18 cellular contexts compared by ENCODE assay signal in genomic region chr3:170301404-170301803, GRCh38. TPM values are rescaled to one million over a fixed set of nuclear protein-coding genes. Genes with fewer than 3 reads are reported as not detected.
DNase-seq lines count a peak whose midpoint lies in the region; ATAC-seq, FAIRE-seq and TF ChIP-seq lines count a peak whose summit lies in the region.
"Had no signal": no experiment of that assay in that cellular context is flagged by ENCODE, and none has a peak within 500 bp of the region (broad histone marks: within the 10 kb centered on the region; RNA-seq: fewer than 3 reads in every experiment).

No MANE protein-coding gene starts in this region.

- no peaks in the 10 kb centered on the region for H3K79me2 ChIP-seq in fibroblast of lung (ENCODE audit: control insufficient read depth, insufficient read depth, low read length)

- ATAC-seq in GM19328 (IDR thresholded peaks at IDR 0.05; ENCODE audit: unreplicated experiment), result no peak

- H3K9me3 ChIP-seq in fibroblast of lung (ENCODE audit: control insufficient read depth, insufficient read depth, low read depth, low read length) (no peaks in the 10 kb centered on the region), kidney (ENCODE audit: control insufficient read depth in 1 of 2, low read length in 2 of 2) (no peaks in the 10 kb centered on the region)
- H3K9me3 ChIP-seq: BLaER1, sigmoid colon, stomach had no signal

- no peaks in the 10 kb centered on the region for H3K9me3 Mint-ChIP-seq in activated T-helper 1 cell treated with anti-CD3 and anti-CD28 coated beads, Interleukin-12 subunit alpha, Interleukin-12 subunit beta, Interleukin-2, Interleukin-4 antibody, amounts not matched to agents 30 ng/mL and 10 ng/mL and 1 ng/mL, durations not matched to agents 14 hours and 24 hours and 36 hours
- H3K9me3 Mint-ChIP-seq: dendritic cell treated with granulocyte-macrophage colony-stimulating factor and Interleukin-4, amounts not matched to agents 40 ng/mL and 50 ng/mL, for 4 days; nephron had no signal

- H3K4me3 Mint-ChIP-seq in activated T-helper 1 cell treated with anti-CD3 and anti-CD28 coated beads, Interleukin-12 subunit alpha, Interleukin-12 subunit beta, Interleukin-2, Interleukin-4 antibody, amounts not matched to agents 30 ng/mL and 10 ng/mL and 1 ng/mL, durations not matched to agents 14 hours and 24 hours and 36 hours, result no peak overlapping the region
- H3K4me3 Mint-ChIP-seq: dendritic cell treated with granulocyte-macrophage colony-stimulating factor and Interleukin-4, amounts not matched to agents 40 ng/mL and 50 ng/mL, for 4 days; nephron had no signal

- H3K27ac Mint-ChIP-seq in activated T-helper 1 cell treated with anti-CD3 and anti-CD28 coated beads, Interleukin-12 subunit alpha, Interleukin-12 subunit beta, Interleukin-2, Interleukin-4 antibody, amounts not matched to agents 30 ng/mL and 10 ng/mL and 1 ng/mL, durations not matched to agents 14 hours and 24 hours and 36 hours, result no peak overlapping the region
- H3K27ac Mint-ChIP-seq: dendritic cell treated with granulocyte-macrophage colony-stimulating factor and Interleukin-4, amounts not matched to agents 40 ng/mL and 50 ng/mL, for 4 days; nephron had no signal

- H3K4me1 ChIP-seq in fibroblast of lung (ENCODE audit: control insufficient read depth, extremely low read depth, insufficient read depth, low read length) (no peaks in the 10 kb centered on the region), kidney (ENCODE audit: control insufficient read depth in 1 of 2, insufficient read depth in 1 of 2, low read depth in 1 of 2, low read length in 2 of 2) (no peaks in the 10 kb centered on the region)
- H3K4me1 ChIP-seq: BLaER1, sigmoid colon had no signal

- H3K4me3 ChIP-seq in fibroblast of lung (replicated peaks in 1 of 4; ENCODE audit: control extremely low read depth in 1 of 4, insufficient read depth in 1 of 4, low read depth in 3 of 4, low read length in 4 of 4) (no peak overlapping the region), kidney (ENCODE audit: low read length in 2 of 2) (no peak overlapping the region)
- H3K4me3 ChIP-seq: BLaER1, sigmoid colon, SK-N-MC, stomach had no signal

- no peaks in the 10 kb centered on the region for H3K27me3 Mint-ChIP-seq in activated T-helper 1 cell treated with anti-CD3 and anti-CD28 coated beads, Interleukin-12 subunit alpha, Interleukin-12 subunit beta, Interleukin-2, Interleukin-4 antibody, amounts not matched to agents 30 ng/mL and 10 ng/mL and 1 ng/mL, durations not matched to agents 14 hours and 24 hours and 36 hours (ENCODE audit: insufficient read depth)
- H3K27me3 Mint-ChIP-seq: dendritic cell treated with granulocyte-macrophage colony-stimulating factor and Interleukin-4, amounts not matched to agents 40 ng/mL and 50 ng/mL, for 4 days had no signal

- intact Hi-C loops in kidney (cut with DNase I), result no loop called here
- intact Hi-C loops in activated T-helper 1 cell treated with anti-CD3 and anti-CD28 coated beads, Interleukin-12 subunit alpha, Interleukin-12 subunit beta, Interleukin-2, Interleukin-4 antibody, amounts not matched to agents 30 ng/mL and 10 ng/mL and 1 ng/mL, durations not matched to agents 14 hours and 24 hours and 36 hours (cut with micrococcal nuclease), result no loop called here

- H3K9ac ChIP-seq in fibroblast of lung (ENCODE audit: insufficient read depth, low read length) (no peak overlapping the region), kidney (ENCODE audit: low read length in 2 of 2) (no peak overlapping the region)
- H3K9ac ChIP-seq: BLaER1 had no signal

- H3K36me3 Mint-ChIP-seq in activated T-helper 1 cell treated with anti-CD3 and anti-CD28 coated beads, Interleukin-12 subunit alpha, Interleukin-12 subunit beta, Interleukin-2, Interleukin-4 antibody, amounts not matched to agents 30 ng/mL and 10 ng/mL and 1 ng/mL, durations not matched to agents 14 hours and 24 hours and 36 hours (ENCODE audit: low read depth), result peaks cover 2% of the 10 kb centered on the region

- H3K27me3 ChIP-seq in fibroblast of lung (ENCODE audit: control insufficient read depth, insufficient read depth, low read length), result no peaks in the 10 kb centered on the region
- H3K27me3 ChIP-seq: BLaER1, sigmoid colon, stomach had no signal

- H3K4me2 ChIP-seq in fibroblast of lung (ENCODE audit: extremely low read depth, insufficient read depth, low read length), result no peak overlapping the region
- H3K4me2 ChIP-seq: BLaER1 had no signal

- H3K27ac ChIP-seq in fibroblast of lung (ENCODE audit: insufficient read depth, low read length), result no peak overlapping the region
- H3K27ac ChIP-seq in kidney (ENCODE audit: low read depth in 2 of 2, low read length in 2 of 2), result no peak overlapping the region
- H3K27ac ChIP-seq: BLaER1, sigmoid colon, SK-N-MC, VCaP had no signal

- H3K4me1 Mint-ChIP-seq in activated T-helper 1 cell treated with anti-CD3 and anti-CD28 coated beads, Interleukin-12 subunit alpha, Interleukin-12 subunit beta, Interleukin-2, Interleukin-4 antibody, amounts not matched to agents 30 ng/mL and 10 ng/mL and 1 ng/mL, durations not matched to agents 14 hours and 24 hours and 36 hours (ENCODE audit: low read depth), result no peaks in the 10 kb centered on the region
- H3K4me1 Mint-ChIP-seq: nephron had no signal

- FAIRE-seq in kidney (lab: Jason Lieb, UNC), result no peak

- no peak overlapping the region for H2AFZ ChIP-seq in fibroblast of lung (ENCODE audit: low read length)

- no peak for TF ChIP-seq CTCF in fibroblast of lung (conservative IDR thresholded peaks at IDR 0.05 in 1 of 2, IDR thresholded peaks at IDR 0.05 in 1 of 2; ENCODE audit: low read depth in 1 of 2, low read length in 2 of 2)
- no peak for TF ChIP-seq CTCF in kidney (IDR thresholded peaks at IDR 0.05; ENCODE audit: borderline replicate concordance, extremely low read depth, insufficient read depth)

- H4K20me1 ChIP-seq in fibroblast of lung (ENCODE audit: control insufficient read depth, extremely low read depth, insufficient read depth, low read length), result no peaks in the 10 kb centered on the region
- H4K20me1 ChIP-seq: BLaER1 had no signal

- peak; percentile 61 for DNase-seq in AG20443 (ENCODE audit: low spot score)
- peak; percentile 43 for DNase-seq in LHCN-M2 (ENCODE audit: low read depth)
- DNase-seq in RPMI8226, result peak; percentile 40
- peak; percentile 26 to 62 for DNase-seq in fibroblast of lung (ENCODE audit: low read depth in 2 of 2)
- no peak for DNase-seq in kidney
- no peak for DNase-seq in activated T-helper 1 cell treated with anti-CD3 and anti-CD28 coated beads, Interleukin-12 subunit alpha, Interleukin-12 subunit beta, Interleukin-2, Interleukin-4 antibody, amounts not matched to agents 30 ng/mL and 10 ng/mL and 1 ng/mL, durations not matched to agents 14 hours and 24 hours and 36 hours (ENCODE audit: low spot score)
- DNase-seq in iPS-NIHi7 (ENCODE audit: extremely low spot score), result no peak
- DNase-seq: activated CD8-positive, alpha-beta memory T cell treated with anti-CD3 and anti-CD28 coated beads, Interleukin-2, amount 50 U/mL, for 48 hours; H7; NCI-H526 treated with DMSO at 0.1 percent for 48 hours; sigmoid colon; stomach had no signal

- peaks cover 3% of the 10 kb centered on the region for H3K36me3 ChIP-seq in fibroblast of lung (ENCODE audit: control insufficient read depth, insufficient read depth, low read length)
- H3K36me3 ChIP-seq in kidney (ENCODE audit: control insufficient read depth in 1 of 2, insufficient read depth in 2 of 2, low read length in 2 of 2), result peaks cover 4 to 11% of the 10 kb centered on the region in 2 donors

RNA-seq across cellular contexts. Expression of gene SKIL, which starts 56.1 kb away (rescaled TPM):
- total RNA-seq in LHCN-M2 (2014; rRNA removed), result 29.0 and 29.6 TPM in 2 replicates
- 10.8 TPM for polyA plus RNA-seq in LHCN-M2 (2012)
- total RNA-seq in fibroblast of lung, result 33.4 and 53.2 TPM in 2 replicates
- polyA plus RNA-seq in fibroblast of lung, result 11.1 and 15.3 TPM in 2 replicates
- polyA plus RNA-seq in fibroblast of lung (2012), result 8.0 and 12.1 TPM in 2 replicates
- 4.7 and 7.3 TPM in 2 replicates for polyA minus RNA-seq in fibroblast of lung (ENCODE audit: low replicate concordance)
- 68.2 TPM for total RNA-seq in kidney
- 5.6 TPM for polyA plus RNA-seq in kidney (ENCODE audit: insufficient read depth, low read depth, low replicate concordance)
- 27.5 and 29.4 TPM in 2 replicates for total RNA-seq in activated T-helper 1 cell treated with anti-CD3 and anti-CD28 coated beads, Interleukin-12 subunit alpha, Interleukin-12 subunit beta, Interleukin-2, Interleukin-4 antibody, amounts not matched to agents 30 ng/mL and 10 ng/mL and 1 ng/mL, durations not matched to agents 14 hours and 24 hours and 36 hours

Comparison
In these comparisons a context has a peak if more than half of its experiments do, and no peak if none do; other contexts are left out.
1. DNase-seq: peak in AG20443 (single experiment), LHCN-M2 (single experiment), RPMI8226 (single experiment) and fibroblast of lung (2 of 2); none in kidney (single experiment), activated T-helper 1 cell treated with anti-CD3 and anti-CD28 coated beads, Interleukin-12 subunit alpha, Interleukin-12 subunit beta, Interleukin-2, Interleukin-4 antibody, amounts not matched to agents 30 ng/mL and 10 ng/mL and 1 ng/mL, durations not matched to agents 14 hours and 24 hours and 36 hours (single experiment) and iPS-NIHi7 (single experiment).